ENCODE assay signal across 26 cellular contexts in the genomic region with DNA sequence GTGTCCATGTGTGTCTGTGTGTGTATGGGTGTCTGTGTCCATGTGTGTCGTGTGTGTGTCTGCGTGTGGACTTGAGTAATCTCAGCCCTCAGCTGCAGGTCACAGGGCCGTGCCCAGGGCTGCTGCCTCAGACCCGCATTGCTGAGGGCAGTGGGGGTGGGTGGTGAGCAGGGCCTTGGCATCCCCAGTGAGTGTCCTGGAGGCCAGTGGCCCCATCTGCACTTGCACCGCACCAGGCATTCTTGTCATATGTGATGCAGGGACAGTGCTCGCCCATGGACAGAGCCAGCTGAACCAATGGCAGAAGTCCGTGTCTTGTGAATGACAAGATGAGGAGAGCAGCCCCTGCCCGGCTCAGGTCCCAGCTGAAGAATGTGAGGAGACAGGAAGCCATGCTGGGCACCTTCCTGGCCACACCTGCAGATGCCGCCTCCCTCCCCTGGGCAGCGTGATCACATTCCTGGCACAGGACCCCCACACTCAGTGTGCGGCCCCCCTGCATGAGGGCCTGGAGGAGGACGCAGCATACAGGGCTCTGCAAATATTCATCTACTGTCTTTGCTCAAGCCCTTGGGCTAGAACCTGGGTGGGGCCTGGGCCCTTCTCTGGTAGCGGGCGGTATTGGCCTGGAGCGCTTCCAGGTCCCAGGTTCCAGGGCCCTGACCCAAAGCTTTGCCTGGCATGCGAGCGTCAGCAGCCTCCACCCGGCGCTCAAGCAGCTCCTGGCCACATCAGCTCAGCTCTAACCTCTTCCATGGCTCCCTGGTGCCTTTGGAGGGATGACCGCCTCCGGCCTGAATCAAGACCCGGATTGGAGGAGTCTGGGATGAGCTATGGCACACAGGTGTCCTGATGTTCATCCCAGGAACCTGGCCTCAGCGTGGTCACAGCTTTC. TPM values are rescaled to one million over a fixed set of nuclear protein-coding genes. Genes with fewer than 3 reads are reported as not detected.
"Had no signal": no experiment of that assay in that cellular context is flagged by ENCODE, and none has a peak within 500 bp of the region (broad histone marks: within the 10 kb centered on the region; RNA-seq: fewer than 3 reads in every experiment).

No MANE protein-coding gene starts in this region.

- ATAC-seq: activated T-helper 17 cell treated with anti-CD3 and anti-CD28 coated beads, Interleukin-2, amount 50 U/mL, for 72 hours; effector memory CD8-positive, alpha-beta T cell; left cardiac atrium; T-helper 17 cell had no signal

- H3K27ac Mint-ChIP-seq: activated B cell treated with CpG ODN at 0.5 μM for 24 hours; activated CD4-positive, alpha-beta memory T cell treated with anti-CD3 and anti-CD28 coated beads for 36 hours; activated T-helper 17 cell treated with anti-CD3 and anti-CD28 coated beads, Interleukin-2, amount 50 U/mL, for 72 hours; brain; effector memory CD8-positive, alpha-beta T cell; mesothelial cell of epicardium; nephron; progenitor cell of endocrine pancreas; T-helper 17 cell had no signal

- H3K4me1 ChIP-seq: tibial artery had no signal

- H3K4me3 Mint-ChIP-seq: activated B cell treated with CpG ODN at 0.5 μM for 24 hours; activated CD4-positive, alpha-beta memory T cell treated with anti-CD3 and anti-CD28 coated beads for 36 hours; activated T-helper 17 cell treated with anti-CD3 and anti-CD28 coated beads, Interleukin-2, amount 50 U/mL, for 72 hours; brain; effector memory CD8-positive, alpha-beta T cell; mesothelial cell of epicardium; nephron; T-helper 17 cell had no signal

- H3K9me3 Mint-ChIP-seq: activated B cell treated with CpG ODN at 0.5 μM for 24 hours; activated T-helper 17 cell treated with anti-CD3 and anti-CD28 coated beads, Interleukin-2, amount 50 U/mL, for 72 hours; effector memory CD8-positive, alpha-beta T cell; mesothelial cell of epicardium; nephron had no signal

- H3K36me3 ChIP-seq: tibial artery had no signal

- DNase-seq: activated B cell treated with CpG ODN at 0.5 μM for 24 hours; activated CD4-positive, alpha-beta memory T cell treated with anti-CD3 and anti-CD28 coated beads for 36 hours; activated CD4-positive, alpha-beta T cell treated with anti-CD3 and anti-CD28 coated beads for 4 hours; activated naive CD4-positive, alpha-beta T cell; activated T-cell treated with anti-CD3 and anti-CD28 coated beads, Interleukin-2, amount 50 U/mL, for 1 hour; anterior cingulate cortex; effector memory CD8-positive, alpha-beta T cell; foreskin fibroblast; glutamatergic neuron; hippocampal formation; left cardiac atrium; nucleus accumbens; stimulated activated CD4-positive, alpha-beta T cell treated with anti-CD3 and anti-CD28 coated beads, Interleukin-12 subunit alpha, Interleukin-12 subunit beta, amount 100 ng/mL, for 4 hours; stimulated activated CD4-positive, alpha-beta T cell treated with anti-CD3 and anti-CD28 coated beads, Interleukin-1b, Interleukin-23, amount 100 ng/mL, for 48 hours; stimulated activated CD8-positive, alpha-beta memory T cell treated with anti-CD3 and anti-CD28 coated beads, Interleukin-4, amount 100 ng/mL, for 48 hours; stimulated activated naive CD4-positive, alpha-beta T cell treated with Interleukin-2 at 50 U/mL for 16 hours; T-helper 17 cell; tibial artery had no signal

- H3K27me3 Mint-ChIP-seq: progenitor cell of endocrine pancreas had no signal

- H3K4me1 Mint-ChIP-seq: activated B cell treated with CpG ODN at 0.5 μM for 24 hours; activated T-helper 17 cell treated with anti-CD3 and anti-CD28 coated beads, Interleukin-2, amount 50 U/mL, for 72 hours; brain; nephron; T-helper 17 cell had no signal

- H3K36me3 Mint-ChIP-seq: activated CD4-positive, alpha-beta memory T cell treated with anti-CD3 and anti-CD28 coated beads for 36 hours; brain; mesothelial cell of epicardium had no signal

- H3K4me3 ChIP-seq: tibial artery had no signal

- H3K27ac ChIP-seq: tibial artery had no signal

- H3K9me3 ChIP-seq: tibial artery had no signal

RNA-seq across cellular contexts. Expression of gene ALDH3B2, which starts 3.9 kb away (rescaled TPM):
- total RNA-seq: activated B cell treated with CpG ODN at 0.5 μM for 24 hours; activated CD4-positive, alpha-beta memory T cell treated with anti-CD3 and anti-CD28 coated beads for 36 hours; activated T-helper 17 cell treated with anti-CD3 and anti-CD28 coated beads, Interleukin-2, amount 50 U/mL, for 72 hours; dermis microvascular lymphatic vessel endothelial cell; left cardiac atrium; subcutaneous adipose tissue; T-helper 17 cell had no signal

RNA-seq across cellular contexts. Expression of gene ACY3, which starts 20.0 kb away (rescaled TPM):
- total RNA-seq: activated B cell treated with CpG ODN at 0.5 μM for 24 hours, dermis microvascular lymphatic vessel endothelial cell, left cardiac atrium, mesothelial cell of epicardium, subcutaneous adipose tissue had no signal

RNA-seq across cellular contexts. Expression of gene TBX10, which starts 31.0 kb away (rescaled TPM):
- total RNA-seq: activated B cell treated with CpG ODN at 0.5 μM for 24 hours; activated CD4-positive, alpha-beta memory T cell treated with anti-CD3 and anti-CD28 coated beads for 36 hours; activated T-helper 17 cell treated with anti-CD3 and anti-CD28 coated beads, Interleukin-2, amount 50 U/mL, for 72 hours; dermis microvascular lymphatic vessel endothelial cell; left cardiac atrium; lower leg skin; mesothelial cell of epicardium; progenitor cell of endocrine pancreas; subcutaneous adipose tissue; T-helper 17 cell had no signal
